ENCODE assay signal across 36 cellular contexts in the genomic region with DNA sequence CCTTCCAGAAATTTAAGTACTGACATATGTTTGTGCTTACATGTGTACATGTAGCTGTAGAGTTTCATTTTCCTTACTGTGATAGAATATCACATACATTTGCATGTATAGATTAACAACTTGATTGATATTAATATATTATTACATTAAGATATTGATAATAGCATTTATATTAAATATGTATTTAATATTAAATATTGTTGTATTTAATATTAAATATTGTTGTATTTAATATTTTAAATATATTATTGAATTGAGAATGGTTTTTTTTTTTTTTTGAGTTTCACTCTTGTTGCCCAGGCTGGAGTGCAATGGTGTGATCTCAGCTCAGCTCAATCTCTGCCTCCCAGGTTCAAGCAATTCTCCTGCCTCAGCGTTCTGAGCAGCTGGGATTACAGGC.
"Had no signal": no experiment of that assay in that cellular context is flagged by ENCODE, and none has a peak within 500 bp of the region (broad histone marks: within the 10 kb centered on the region; RNA-seq: fewer than 3 reads in every experiment).

No MANE protein-coding gene starts in this region.

- H3K27me3 ChIP-seq: adrenal gland, body of pancreas, brain microvascular endothelial cell, breast epithelium had no signal

- H3K4me3 ChIP-seq: adrenal gland, body of pancreas, breast epithelium had no signal

- H3K4me3 Mint-ChIP-seq: activated CD4-positive, alpha-beta memory T cell treated with anti-CD3 and anti-CD28 coated beads, Interleukin-2, amount 10 ng/mL, durations not matched to agents 7 days and 5 days; activated CD4-positive, alpha-beta T cell treated with anti-CD3 and anti-CD28 coated beads for 36 hours; activated CD4-positive, alpha-beta T cell treated with anti-CD3 and anti-CD28 coated beads, Interleukin-2, amount 10 ng/mL, durations not matched to agents 7 days and 5 days; activated CD8-positive, alpha-beta memory T cell treated with anti-CD3 and anti-CD28 coated beads, Interleukin-2, amount 10 ng/mL, durations not matched to agents 7 days and 5 days; activated CD8-positive, alpha-beta T cell treated with anti-CD3 and anti-CD28 coated beads, Interleukin-2, amount 10 ng/mL, durations not matched to agents 7 days and 5 days; activated naive CD4-positive, alpha-beta T cell treated with anti-CD3 and anti-CD28 coated beads for 36 hours; activated naive CD8-positive, alpha-beta T cell treated with anti-CD3 and anti-CD28 coated beads for 36 hours; activated T-cell treated with anti-CD3 and anti-CD28 coated beads, Interleukin-2, amount 50 U/mL, for 24 hours; T-helper 1 cell treated with Interleukin-12 subunit alpha and Interleukin-12 subunit beta and Interleukin-4 antibody, amounts not matched to agents 30 μg/mL and 1 μg/mL, for 36 hours; T-helper 2 cell treated with Interferon-gamma antibody and Interleukin-4, amounts not matched to agents 5 μg/mL and 100 μg/mL, for 36 hours had no signal

- H3K36me3 ChIP-seq: adrenal gland, brain microvascular endothelial cell, breast epithelium had no signal

- H3K27ac ChIP-seq: adrenal gland, body of pancreas, brain microvascular endothelial cell, breast epithelium, VCaP had no signal

- H3K27me3 Mint-ChIP-seq: activated CD4-positive, alpha-beta memory T cell treated with anti-CD3 and anti-CD28 coated beads, Interleukin-2, amount 10 ng/mL, durations not matched to agents 7 days and 5 days; activated CD8-positive, alpha-beta memory T cell treated with anti-CD3 and anti-CD28 coated beads, Interleukin-2, amount 10 ng/mL, durations not matched to agents 7 days and 5 days; activated naive CD8-positive, alpha-beta T cell treated with anti-CD3 and anti-CD28 coated beads for 36 hours; activated T-cell treated with anti-CD3 and anti-CD28 coated beads, Interleukin-2, amount 50 U/mL, for 24 hours had no signal

- H3K27ac Mint-ChIP-seq: activated CD4-positive, alpha-beta memory T cell treated with anti-CD3 and anti-CD28 coated beads, Interleukin-2, amount 10 ng/mL, durations not matched to agents 7 days and 5 days; activated CD4-positive, alpha-beta T cell treated with anti-CD3 and anti-CD28 coated beads for 36 hours; activated CD4-positive, alpha-beta T cell treated with anti-CD3 and anti-CD28 coated beads, Interleukin-2, amount 10 ng/mL, durations not matched to agents 7 days and 5 days; activated CD8-positive, alpha-beta memory T cell treated with anti-CD3 and anti-CD28 coated beads, Interleukin-2, amount 10 ng/mL, durations not matched to agents 7 days and 5 days; activated CD8-positive, alpha-beta T cell treated with anti-CD3 and anti-CD28 coated beads, Interleukin-2, amount 10 ng/mL, durations not matched to agents 7 days and 5 days; activated naive CD4-positive, alpha-beta T cell treated with anti-CD3 and anti-CD28 coated beads for 36 hours; activated naive CD4-positive, alpha-beta T cell treated with anti-CD3 and anti-CD28 coated beads, Interleukin-2, amount 50 U/mL, for 72 hours; activated naive CD8-positive, alpha-beta T cell treated with anti-CD3 and anti-CD28 coated beads for 36 hours; activated T-cell treated with anti-CD3 and anti-CD28 coated beads, Interleukin-2, amount 50 U/mL, for 24 hours; T-helper 1 cell treated with Interleukin-12 subunit alpha and Interleukin-12 subunit beta and Interleukin-4 antibody, amounts not matched to agents 30 μg/mL and 1 μg/mL, for 36 hours; T-helper 2 cell treated with Interferon-gamma antibody and Interleukin-4, amounts not matched to agents 5 μg/mL and 100 μg/mL, for 36 hours had no signal

- H3K4me1 ChIP-seq: adrenal gland, breast epithelium had no signal

- H3K9me3 ChIP-seq: adrenal gland, body of pancreas, breast epithelium had no signal

- ATAC-seq: activated CD4-positive, alpha-beta T cell treated with anti-CD3 and anti-CD28 coated beads for 36 hours; activated CD4-positive, CD25-positive, alpha-beta regulatory T cell treated with anti-CD3 and anti-CD28 coated beads, Interleukin-2, amount 50 U/mL, for 24 hours; activated CD8-positive, alpha-beta memory T cell treated with anti-CD3 and anti-CD28 coated beads, Interleukin-2, amount 10 ng/mL, durations not matched to agents 7 days and 5 days; activated CD8-positive, alpha-beta T cell treated with anti-CD3 and anti-CD28 coated beads, Interleukin-2, amount 10 ng/mL, durations not matched to agents 7 days and 5 days; activated naive CD4-positive, alpha-beta T cell treated with anti-CD3 and anti-CD28 coated beads, Interleukin-2, amount 50 U/mL, for 72 hours; body of pancreas had no signal

- DNase-seq: activated CD4-positive, alpha-beta memory T cell treated with anti-CD3 and anti-CD28 coated beads, Interleukin-2, amount 10 ng/mL, durations not matched to agents 7 days and 5 days; activated CD4-positive, alpha-beta T cell treated with anti-CD3 and anti-CD28 coated beads for 1 hour; activated CD4-positive, alpha-beta T cell treated with anti-CD3 and anti-CD28 coated beads for 36 hours; activated CD4-positive, alpha-beta T cell treated with anti-CD3 and anti-CD28 coated beads for 48 hours; activated CD4-positive, alpha-beta T cell treated with anti-CD3 and anti-CD28 coated beads, Interleukin-2, amount 10 ng/mL, durations not matched to agents 7 days and 5 days; activated CD4-positive, alpha-beta T cell treated with anti-CD3 and anti-CD28 coated beads, Interleukin-2, amount 50 U/mL, for 48 hours; activated CD4-positive, CD25-positive, alpha-beta regulatory T cell; activated CD8-positive, alpha-beta memory T cell treated with anti-CD3 and anti-CD28 coated beads for 24 hours; activated CD8-positive, alpha-beta memory T cell treated with anti-CD3 and anti-CD28 coated beads, Interleukin-2, amount 10 ng/mL, durations not matched to agents 7 days and 5 days; activated CD8-positive, alpha-beta memory T cell treated with anti-CD3 and anti-CD28 coated beads, Interleukin-2, amount 50 U/mL, for 48 hours; activated CD8-positive, alpha-beta T cell treated with anti-CD3 and anti-CD28 coated beads, Interleukin-2, amount 10 ng/mL, durations not matched to agents 7 days and 5 days; activated effector memory CD4-positive, alpha-beta T cell treated with anti-CD3 and anti-CD28 coated beads, Interleukin-2, amount 50 U/mL, for 16 hours; activated gamma-delta T cell treated with Interleukin-2 at 50 U/mL for 16 hours; activated naive CD4-positive, alpha-beta T cell; activated naive CD4-positive, alpha-beta T cell treated with anti-CD3 and anti-CD28 coated beads for 36 hours; activated naive CD4-positive, alpha-beta T cell treated with anti-CD3 and anti-CD28 coated beads, Interleukin-2, amount 50 U/mL, for 16 hours; activated naive CD8-positive, alpha-beta T cell treated with anti-CD3 and anti-CD28 coated beads for 36 hours; activated T-cell treated with anti-CD3 and anti-CD28 coated beads, Interleukin-2, amount 50 U/mL, for 24 hours; activated T-cell treated with anti-CD3 and anti-CD28 coated beads, Interleukin-2, amount 50 U/mL, for 48 hours; adrenal gland; amniotic stem cell; aorta; body of pancreas; brain microvascular endothelial cell; central memory CD4-positive, alpha-beta T cell; T-helper 1 cell; T-helper 2 cell; T-helper 9 cell had no signal

- H3K4me1 Mint-ChIP-seq: activated CD4-positive, alpha-beta T cell treated with anti-CD3 and anti-CD28 coated beads for 36 hours; activated CD4-positive, alpha-beta T cell treated with anti-CD3 and anti-CD28 coated beads, Interleukin-2, amount 10 ng/mL, durations not matched to agents 7 days and 5 days; activated naive CD8-positive, alpha-beta T cell treated with anti-CD3 and anti-CD28 coated beads for 36 hours had no signal

- FAIRE-seq: astrocyte, TTC549 had no signal
